1 cellular context compared by ENCODE assay signal in the genomic region with DNA sequence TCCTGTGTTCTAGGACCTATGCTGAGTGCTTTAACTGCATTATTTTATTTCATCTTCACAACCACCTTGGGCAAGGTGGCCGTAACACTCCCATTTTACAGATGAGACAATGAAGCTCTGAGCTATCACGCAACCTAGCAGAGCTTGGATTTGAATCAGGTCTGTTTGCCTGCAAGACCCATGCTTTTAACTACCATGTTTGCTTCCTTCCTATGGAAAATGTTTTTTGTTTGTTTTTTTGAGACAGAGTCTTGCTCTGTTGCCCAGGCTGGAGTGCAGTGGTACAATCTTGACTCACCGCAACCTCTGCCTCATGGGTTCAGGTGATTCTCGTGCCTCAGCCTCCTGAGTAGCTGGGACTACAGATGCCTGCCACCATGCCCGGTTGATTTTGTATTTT.
TF ChIP-seq lines count a peak whose summit lies in the region.

No MANE protein-coding gene starts in this region.

TF ChIP-seq in K562, 482 proteins besides CTCF, POLR2A, EP300 and RAD21:
- no peak for TF ChIP-seq KAT8 (IDR thresholded peaks at IDR 0.05; ENCODE audit: low read depth)
- TF ChIP-seq ELF1 (tag; IDR thresholded peaks at IDR 0.05) = no peak
- no peak for TF ChIP-seq MED1 (CRISPR knock-in tag; IDR thresholded peaks at IDR 0.05; ENCODE audit: borderline replicate concordance)
- TF ChIP-seq RCOR1 (IDR thresholded peaks at IDR 0.05; ENCODE audit: borderline replicate concordance in 1 of 2, low read depth in 2 of 2, low read length in 2 of 2) = no peak
- TF ChIP-seq KDM1A (IDR thresholded peaks at IDR 0.05) = no peak; a peak in 1 of 4 replicates
- TF ChIP-seq ZNF121 (CRISPR knock-in tag; conservative IDR thresholded peaks at IDR 0.05) = peak; percentile 51; the same call in 1 of the 2 replicates
- no peak for TF ChIP-seq HDGF (IDR thresholded peaks at IDR 0.05)
- TF ChIP-seq FOSL1 (tag; conservative IDR thresholded peaks at IDR 0.05) = no peak
- no peak for TF ChIP-seq POLR2B (IDR thresholded peaks at IDR 0.05; ENCODE audit: low read depth, partially characterized antibody)
- TF ChIP-seq ADNP (tag; IDR thresholded peaks at IDR 0.05) = no peak
- no peak for TF ChIP-seq FOXA1 (IDR thresholded peaks at IDR 0.05; ENCODE audit: borderline replicate concordance)
- peak; percentile 55 for TF ChIP-seq BCOR (IDR thresholded peaks at IDR 0.05)
- no peak for TF ChIP-seq MTA3 (IDR thresholded peaks at IDR 0.05; ENCODE audit: borderline replicate concordance)
- TF ChIP-seq GATAD2B (IDR thresholded peaks at IDR 0.05; ENCODE audit: borderline replicate concordance) = no peak
TF ChIP-seq in K562: peak in this region for 2.
